Comparison of ENCODE assay signal across 8 cellular contexts in the genomic region with DNA sequence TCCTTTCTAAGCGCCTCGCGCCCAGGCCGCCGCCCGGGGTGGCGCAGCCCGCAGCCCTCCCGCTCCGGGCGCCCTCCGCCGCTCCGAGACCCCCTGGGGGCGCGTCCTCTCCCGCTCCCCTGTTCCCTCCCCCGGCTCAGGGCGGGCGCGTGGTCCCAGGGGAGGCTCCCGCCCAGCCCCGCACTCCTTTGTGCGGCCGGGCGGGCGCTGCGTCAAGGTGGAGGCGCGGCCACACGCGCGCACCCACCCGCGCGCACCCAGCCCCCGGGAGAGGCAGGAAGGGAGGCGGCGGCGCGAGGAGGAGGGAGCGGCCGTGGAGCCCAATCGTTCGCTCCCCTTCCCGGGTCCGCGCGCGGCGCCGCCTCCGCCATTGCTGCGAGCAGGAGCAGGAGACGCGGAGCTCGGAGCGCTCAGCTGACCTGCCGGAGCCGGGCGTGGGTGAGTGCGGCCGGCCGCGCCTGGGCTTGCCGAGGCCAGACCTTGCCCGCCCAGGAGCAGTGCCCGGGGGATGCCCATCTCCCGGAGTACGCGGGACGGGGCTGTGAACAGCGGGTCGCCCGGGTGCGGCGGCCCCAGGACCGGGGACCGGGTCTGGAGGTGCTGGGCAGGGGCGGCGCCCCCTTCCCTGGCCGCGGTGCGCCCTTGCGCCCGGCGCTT. TPM values are rescaled to one million over a fixed set of nuclear protein-coding genes. Genes with fewer than 3 reads are reported as not detected.
DNase-seq lines count a peak whose midpoint lies in the region; ATAC-seq and TF ChIP-seq lines count a peak whose summit lies in the region.

Gene NSG1, plus strand, starts transcription at position 367 of the 657 bp plus-strand sequence. CDS start 528 bp downstream, outside the sequence.

- no peak within 1 kb of the TSS for H2BK5ac ChIP-seq in mesenchymal stem cell (ENCODE audit: low read depth, low read length, poor library complexity, severe bottlenecking)

- no peak within 1 kb of the TSS for H3K9ac ChIP-seq in mesenchymal stem cell (ENCODE audit: low read length)

- TF ChIP-seq POLR2A in testis (IDR thresholded peaks at IDR 0.05) = no peak

- peak within 1 kb of the TSS; percentile 97 for H3K4me2 ChIP-seq in mesenchymal stem cell (ENCODE audit: low read length, poor library complexity, severe bottlenecking)

- peak within 1 kb of the TSS; percentile 64 to 81 for H3K18ac ChIP-seq in mesenchymal stem cell (ENCODE audit: low read depth in 1 of 2, low read length in 2 of 2)

- H3K4me3 ChIP-seq in coronary artery (peak within 1 kb of the TSS; percentile 71), mesenchymal stem cell (ENCODE audit: insufficient read depth in 1 of 2, low read depth in 1 of 2, low read length in 2 of 2) (peak within 1 kb of the TSS; percentile 53 to 60), testis (peak within 1 kb of the TSS; percentile 47 to 64)

- H3K27me3 ChIP-seq in mesenchymal stem cell (ENCODE audit: control insufficient read depth in 1 of 2, insufficient read depth in 1 of 2, low read length in 2 of 2) = peaks cover 84 to 94% of the 10 kb centered on the region in 2 experiments
- no peaks in the 10 kb centered on the region for H3K27me3 ChIP-seq in testis

- H3K79me1 ChIP-seq in mesenchymal stem cell (replicated peaks; ENCODE audit: low read length, poor library complexity, severe bottlenecking) = no peaks in the 10 kb centered on the region

- intact Hi-C loops in testis (cut with DNase I; ENCODE audit: low total_unique reads) = no loop called here

- H4K91ac ChIP-seq in mesenchymal stem cell (ENCODE audit: low read length) = peak within 1 kb of the TSS; percentile 71

- peak within 1 kb of the TSS; percentile 49 for H2BK120ac ChIP-seq in mesenchymal stem cell (ENCODE audit: low read depth, low read length)

- no peak within 1 kb of the TSS for H3K27ac ChIP-seq in coronary artery
- no peak within 1 kb of the TSS for H3K27ac ChIP-seq in mesenchymal stem cell (ENCODE audit: low read length, poor library complexity, severe bottlenecking)
- no peak within 1 kb of the TSS for H3K27ac ChIP-seq in testis

- no peaks in the 10 kb centered on the region for H3K9me3 ChIP-seq in mesenchymal stem cell (ENCODE audit: control insufficient read depth, low read length)
- H3K9me3 ChIP-seq in testis = no peaks in the 10 kb centered on the region

- H3K4me1 ChIP-seq in mesenchymal stem cell (ENCODE audit: control insufficient read depth, insufficient read depth, low read depth, low read length) = peaks cover 24% of the 10 kb centered on the region
- H3K4me1 ChIP-seq in testis = peaks cover 12% of the 10 kb centered on the region

- H3K36me3 ChIP-seq in mesenchymal stem cell (ENCODE audit: control insufficient read depth in 1 of 2, insufficient read depth in 2 of 2, low read depth in 1 of 2, low read length in 2 of 2) (no peaks in the 10 kb centered on the region), testis (ENCODE audit: low read depth, missing control alignments) (no peaks in the 10 kb centered on the region)

- peak within 1 kb of the TSS; percentile 47 for H2AFZ ChIP-seq in mesenchymal stem cell (ENCODE audit: low read depth, low read length)

- WGBS in mesenchymal stem cell = under 1% methylated on average over 48 of the region's 87 CpGs
- WGBS in testis, 2 donors = 1% methylated on average over 69 of the region's 87 CpGs; no CpG with 5 or more reads in 1 of the 2 donors

- TF ChIP-seq CTCF in coronary artery (IDR thresholded peaks at IDR 0.05) = no peak
- TF ChIP-seq CTCF in testis (IDR thresholded peaks at IDR 0.05) = no peak

- peak within 1 kb of the TSS in 1 of 2 experiments; percentile 73 for H3K23ac ChIP-seq in mesenchymal stem cell (ENCODE audit: low read length in 2 of 2)

- DNase-seq in NCI-H2196 (lab: John Stamatoyannopoulos, UW; ENCODE audit: unreplicated experiment) (peak; percentile 32), NCI-H2196 treated with DMSO at 0.1 percent for 48 hours (lab: John Stamatoyannopoulos, UW; ENCODE audit: unreplicated experiment) (no peak), T-helper 9 cell (peak; percentile 46), coronary artery (ENCODE audit: low spot score) (no peak), mesenchymal stem cell (peak; percentile 48), testis (peak; percentile 63), NCI-H1436 treated with DMSO at 0.1 percent for 48 hours (lab: John Stamatoyannopoulos, UW) (no peak)

- H3K4ac ChIP-seq in mesenchymal stem cell (ENCODE audit: low read depth in 1 of 2, low read length in 2 of 2) = peak within 1 kb of the TSS; percentile 35 to 48

- peak within 1 kb of the TSS; percentile 60 for H4K8ac ChIP-seq in mesenchymal stem cell (ENCODE audit: low read length)

- no peak for ATAC-seq in HG03469 (IDR thresholded peaks at IDR 0.05; ENCODE audit: unreplicated experiment)

- H2BK12ac ChIP-seq in mesenchymal stem cell (ENCODE audit: low read length in 2 of 2) = peak within 1 kb of the TSS in 1 of 2 experiments; percentile 42

- H2BK15ac ChIP-seq in mesenchymal stem cell (ENCODE audit: low read depth, poor library complexity, severe bottlenecking) = peak within 1 kb of the TSS; percentile 89

- peak within 1 kb of the TSS in 1 of 2 experiments; percentile 46 for H3K14ac ChIP-seq in mesenchymal stem cell (ENCODE audit: low read length in 2 of 2)

- no peak within 1 kb of the TSS for H2AK5ac ChIP-seq in mesenchymal stem cell (ENCODE audit: low read length, severe bottlenecking)

RNA-seq across cellular contexts. Expression of gene NSG1, which starts in this region (rescaled TPM):
- polyA plus RNA-seq in mesenchymal stem cell (2013, experiment 1 of 2) = 185 TPM
- 188 TPM for polyA plus RNA-seq in mesenchymal stem cell (2013, experiment 2 of 2)
- 10 to 100 TPM; 30.0 to 67.2 TPM for total RNA-seq in testis
- 27.5 TPM for polyA plus RNA-seq in testis (ENCODE audit: insufficient read depth, low read depth, low replicate concordance)

Comparison
In these comparisons a context has a peak if more than half of its experiments do, and no peak if none do; other contexts are left out.
1. DNase-seq: peak in NCI-H2196 (single experiment), T-helper 9 cell (single experiment), mesenchymal stem cell (single experiment) and testis (single experiment); none in NCI-H2196 treated with DMSO at 0.1 percent for 48 hours (single experiment), coronary artery (single experiment) and NCI-H1436 treated with DMSO at 0.1 percent for 48 hours (single experiment).
2. Peak in every context shown above with its lines, with median percentiles within 50 percentile points of each other: H3K4me3 ChIP-seq.